Comparison of ENCODE assay signal across 17 cellular contexts in the genomic region with DNA sequence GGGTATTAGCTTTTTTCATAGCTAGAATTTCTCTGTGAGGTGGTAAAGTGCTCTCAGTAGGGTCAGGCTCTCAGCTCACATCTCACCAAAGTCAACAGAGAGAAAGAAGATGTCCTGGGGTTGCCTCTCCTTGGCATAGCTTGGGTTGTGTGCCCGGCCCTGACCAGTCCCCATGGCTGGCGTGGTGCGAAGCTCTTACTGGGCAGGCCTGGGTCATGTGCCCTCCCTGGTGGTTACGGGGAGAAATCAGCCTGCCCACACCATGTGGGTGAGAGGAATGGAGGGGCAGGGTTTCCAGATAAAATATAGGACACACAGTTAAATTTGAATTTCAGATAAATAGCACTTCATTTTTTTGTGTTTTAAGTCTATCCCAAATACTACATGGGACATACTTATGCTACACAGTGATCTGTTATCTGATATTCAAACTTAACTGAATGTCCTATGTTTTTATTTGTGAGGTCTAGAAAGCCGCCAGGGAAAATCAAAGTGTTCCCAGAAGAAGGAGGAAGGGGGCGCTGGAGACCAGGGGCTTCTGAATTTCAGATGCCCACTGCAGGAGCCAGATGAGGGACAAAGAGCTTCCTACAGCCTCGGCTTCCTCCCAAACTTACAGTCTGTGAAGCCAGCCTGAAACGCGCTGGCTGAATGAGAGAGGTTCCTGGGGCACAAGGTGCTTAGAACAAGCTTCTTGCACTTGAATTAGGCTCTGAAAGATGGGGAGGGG. TPM values are rescaled to one million over a fixed set of nuclear protein-coding genes. Genes with fewer than 3 reads are reported as not detected.
DNase-seq lines count a peak whose midpoint lies in the region; ATAC-seq and TF ChIP-seq lines count a peak whose summit lies in the region.
"Had no signal": no experiment of that assay in that cellular context is flagged by ENCODE, and none has a peak within 500 bp of the region (broad histone marks: within the 10 kb centered on the region; RNA-seq: fewer than 3 reads in every experiment).

No MANE protein-coding gene starts in this region.

- peaks cover 13% of the 10 kb centered on the region for H3K27me3 ChIP-seq in endodermal cell (ENCODE audit: control insufficient read depth, insufficient read depth, low read length, poor library complexity, severe bottlenecking)

- ATAC-seq in HG02798 (IDR thresholded peaks at IDR 0.05; ENCODE audit: poor library complexity, unreplicated experiment): no peak
- ATAC-seq: activated CD4-positive, alpha-beta T cell treated with anti-CD3 and anti-CD28 coated beads for 36 hours; stimulated activated effector memory CD8-positive, alpha-beta T cell treated with anti-CD3 and anti-CD28 coated beads, Interleukin-12 subunit alpha, Interleukin-12 subunit beta, amount 100 ng/mL, for 72 hours had no signal

- no peaks in the 10 kb centered on the region for H3K9me3 ChIP-seq in endodermal cell (ENCODE audit: control insufficient read depth, low read length)

- H3K4me1 Mint-ChIP-seq in endodermal cell: peaks cover 16% of the 10 kb centered on the region

- DNase-seq in D341Med (ENCODE audit: low spot score): peak; percentile 66
- peak; percentile 68 for DNase-seq in NB4 (ENCODE audit: low read depth)
- DNase-seq in endodermal cell: peak; percentile 88
- peak; percentile 40 for DNase-seq in midbrain (lab: John Stamatoyannopoulos, UW)
- no peak for DNase-seq in SKM-1 treated with dmso at 0.1 percent for 144 hours (lab: John Stamatoyannopoulos, UW; ENCODE audit: unreplicated experiment)
- no peak for DNase-seq in NCI-H2227 (lab: John Stamatoyannopoulos, UW; ENCODE audit: unreplicated experiment)
- DNase-seq in stimulated activated naive CD4-positive, alpha-beta T cell (lab: John Stamatoyannopoulos, UW): no peak
- DNase-seq: activated CD4-positive, alpha-beta T cell treated with anti-CD3 and anti-CD28 coated beads for 36 hours; COR-L47; effector CD8-positive, alpha-beta T cell; HCEC 1CT; mammary epithelial cell; NCI-H1436 treated with DMSO at 0.1 percent for 48 hours had no signal

- H3K9me3 Mint-ChIP-seq in endodermal cell: no peaks in the 10 kb centered on the region
- H3K9me3 Mint-ChIP-seq: stimulated activated effector memory CD8-positive, alpha-beta T cell treated with anti-CD3 and anti-CD28 coated beads, Interleukin-12 subunit alpha, Interleukin-12 subunit beta, amount 100 ng/mL, for 72 hours had no signal

- peak overlapping the region; percentile 90 for H3K27ac Mint-ChIP-seq in endodermal cell
- H3K27ac Mint-ChIP-seq: activated CD4-positive, alpha-beta T cell treated with anti-CD3 and anti-CD28 coated beads for 36 hours; stimulated activated effector memory CD8-positive, alpha-beta T cell treated with anti-CD3 and anti-CD28 coated beads, Interleukin-12 subunit alpha, Interleukin-12 subunit beta, amount 100 ng/mL, for 72 hours had no signal

- H3K27ac ChIP-seq in endodermal cell (ENCODE audit: low read depth, low read length): no peak overlapping the region
- H3K27ac ChIP-seq: HL-60 had no signal

- H3K4me1 ChIP-seq in endodermal cell (ENCODE audit: control insufficient read depth, insufficient read depth, low read length): no peaks in the 10 kb centered on the region

- peak; percentile 51 for TF ChIP-seq CTCF in NB4 (IDR thresholded peaks at IDR 0.05; ENCODE audit: low read depth, low read length)
- peak; percentile 87 for TF ChIP-seq CTCF in endodermal cell (conservative IDR thresholded peaks at IDR 0.05)

- no peak overlapping the region for H3K9ac ChIP-seq in endodermal cell (ENCODE audit: extremely low read depth, low read length, poor library complexity, severe bottlenecking)

- H3K4me3 Mint-ChIP-seq in endodermal cell: no peak overlapping the region
- H3K4me3 Mint-ChIP-seq: activated CD4-positive, alpha-beta T cell treated with anti-CD3 and anti-CD28 coated beads for 36 hours; stimulated activated effector memory CD8-positive, alpha-beta T cell treated with anti-CD3 and anti-CD28 coated beads, Interleukin-12 subunit alpha, Interleukin-12 subunit beta, amount 100 ng/mL, for 72 hours had no signal

- 64 to 80% methylated on average over 1 to 9 of the region's 9 CpGs for WGBS in endodermal cell (ENCODE audit: insufficient coverage in 1 of 2, insufficient read length in 1 of 2), 2 experiments

- H3K4me3 ChIP-seq in NB4 (ENCODE audit: low read depth, low read length) (no peak overlapping the region), endodermal cell (ENCODE audit: low read length) (no peak overlapping the region)
- H3K4me3 ChIP-seq: skin epidermis had no signal

- no peaks in the 10 kb centered on the region for H3K36me3 ChIP-seq in endodermal cell (ENCODE audit: control insufficient read depth, insufficient read depth, low read length)

- no peaks in the 10 kb centered on the region for H3K36me3 Mint-ChIP-seq in endodermal cell (ENCODE audit: low read depth)
- H3K36me3 Mint-ChIP-seq: stimulated activated effector memory CD8-positive, alpha-beta T cell treated with anti-CD3 and anti-CD28 coated beads, Interleukin-12 subunit alpha, Interleukin-12 subunit beta, amount 100 ng/mL, for 72 hours had no signal

- H3K27me3 Mint-ChIP-seq in endodermal cell (ENCODE audit: insufficient read depth): peaks cover 19% of the 10 kb centered on the region
- H3K27me3 Mint-ChIP-seq: activated CD4-positive, alpha-beta T cell treated with anti-CD3 and anti-CD28 coated beads for 36 hours had no signal

- no peak for TF ChIP-seq POLR2A in NB4 (IDR thresholded peaks at IDR 0.05; ENCODE audit: extremely low read depth, insufficient read length)

RNA-seq across cellular contexts. Expression of a gene that starts 45.4 kb away (rescaled TPM):
- 1 to 10 TPM; 7.0 to 9.5 TPM for total RNA-seq in endodermal cell
- 32.4 TPM for polyA plus RNA-seq in endodermal cell (2013, experiment 1 of 2)
- 20.2 TPM for polyA plus RNA-seq in endodermal cell (2013, experiment 2 of 2)

Comparison
In these comparisons a context has a peak if more than half of its experiments do, and no peak if none do; other contexts are left out.
1. DNase-seq: peak in D341Med (single experiment), NB4 (single experiment), endodermal cell (single experiment) and midbrain (single experiment); none in SKM-1 treated with dmso at 0.1 percent for 144 hours (single experiment), NCI-H2227 (single experiment) and stimulated activated naive CD4-positive, alpha-beta T cell (0 of 6).